ENCODE assay signal across 12 cellular contexts in the genomic region with DNA sequence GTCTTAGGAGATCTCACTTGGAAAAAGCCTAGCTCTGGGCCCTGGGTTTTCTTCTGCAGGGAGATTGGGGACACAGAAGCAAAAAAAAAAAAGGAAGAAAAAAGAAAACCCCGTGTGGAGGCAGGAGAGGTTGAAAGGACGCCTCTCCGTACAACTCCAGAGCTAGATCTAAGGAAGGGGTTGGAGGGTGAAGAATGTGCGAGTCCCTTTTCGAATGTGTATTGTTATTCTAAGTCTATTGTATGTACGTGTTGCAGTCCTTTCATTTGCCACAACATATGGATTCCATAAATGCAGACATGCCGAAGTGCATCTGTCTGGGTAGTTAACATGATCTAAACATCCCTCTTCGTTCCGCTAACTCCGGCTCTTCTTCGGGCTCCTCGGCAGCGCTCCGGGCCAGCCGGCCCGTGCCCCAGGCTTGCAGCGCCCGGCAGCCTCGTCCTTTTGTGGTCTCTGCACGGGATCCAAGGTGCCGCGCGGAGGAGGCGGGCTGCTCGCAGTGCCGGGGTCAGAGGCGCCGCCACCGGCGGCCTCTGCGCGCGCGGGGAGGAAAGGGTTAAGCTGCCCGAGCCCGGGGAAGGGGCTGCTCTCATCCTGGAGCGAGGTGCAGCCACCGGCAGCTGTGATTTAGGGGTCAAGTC. TPM values are rescaled to one million over a fixed set of nuclear protein-coding genes. Genes with fewer than 3 reads are reported as not detected.
DNase-seq lines count a peak whose midpoint lies in the region; ATAC-seq and TF ChIP-seq lines count a peak whose summit lies in the region.
"Had no signal": no experiment of that assay in that cellular context is flagged by ENCODE, and none has a peak within 500 bp of the region (broad histone marks: within the 10 kb centered on the region; RNA-seq: fewer than 3 reads in every experiment).

No MANE protein-coding gene starts in this region.

- H3K36me3 Mint-ChIP-seq in WTC11 = no peaks in the 10 kb centered on the region

- no peak for TF ChIP-seq POLR2A in sigmoid colon (IDR thresholded peaks at IDR 0.05)

- H3K4me3 Mint-ChIP-seq in WTC11 = peak overlapping the region; percentile 70
- H3K4me3 Mint-ChIP-seq: activated CD4-positive, alpha-beta memory T cell treated with anti-CD3 and anti-CD28 coated beads, Interleukin-2, amount 10 ng/mL, durations not matched to agents 7 days and 5 days had no signal

- ATAC-seq in WTC11 = peak; percentile 29
- ATAC-seq in HG03025 (IDR thresholded peaks at IDR 0.05; ENCODE audit: low FRiP score, unreplicated experiment) = no peak
- no peak for ATAC-seq in GM21381 (IDR thresholded peaks at IDR 0.05; ENCODE audit: unreplicated experiment)

- H3K27me3 ChIP-seq in iPS-18a (ENCODE audit: control insufficient read depth, insufficient read depth, low read length) (peaks cover 88% of the 10 kb centered on the region), sigmoid colon (peaks cover 0 to 25% (median 8%) of the 10 kb centered on the region in 3 donors)

- H3K4me1 ChIP-seq in ES-I3 (ENCODE audit: insufficient read depth, low read length) (peaks cover 44% of the 10 kb centered on the region), iPS-18a (ENCODE audit: control insufficient read depth, low read depth, low read length) (peaks cover 54% of the 10 kb centered on the region), sigmoid colon (peaks cover 0 to 52% (median 39%) of the 10 kb centered on the region in 4 donors)

- H3K36me3 ChIP-seq in ES-I3 (ENCODE audit: insufficient read depth, low read length) (no peaks in the 10 kb centered on the region), iPS-18a (ENCODE audit: control insufficient read depth, low read depth, low read length) (no peaks in the 10 kb centered on the region), sigmoid colon (no peaks in the 10 kb centered on the region)

- no peak overlapping the region for H3K27ac ChIP-seq in iPS-18a (ENCODE audit: low read length)
- peak overlapping the region in 3 of 4 donors; percentile 1 to 98 (median 16) for H3K27ac ChIP-seq in sigmoid colon
- H3K27ac ChIP-seq: KMS-11 had no signal

- H3K27ac Mint-ChIP-seq in WTC11 = no peak overlapping the region
- H3K27ac Mint-ChIP-seq: activated CD4-positive, alpha-beta memory T cell treated with anti-CD3 and anti-CD28 coated beads, Interleukin-2, amount 10 ng/mL, durations not matched to agents 7 days and 5 days had no signal

- H3K9me3 Mint-ChIP-seq in WTC11 = no peaks in the 10 kb centered on the region
- H3K9me3 Mint-ChIP-seq: activated CD4-positive, alpha-beta memory T cell treated with anti-CD3 and anti-CD28 coated beads, Interleukin-2, amount 10 ng/mL, durations not matched to agents 7 days and 5 days had no signal

- no peak for TF ChIP-seq EP300 in sigmoid colon (IDR thresholded peaks at IDR 0.05)

- peaks cover 89% of the 10 kb centered on the region for H3K27me3 Mint-ChIP-seq in WTC11 (ENCODE audit: low read depth)

- 33 to 48% methylated on average over 38 of the region's 38 CpGs for WGBS in sigmoid colon, 2 donors

- DNase-seq in WTC11 (ENCODE audit: low spot score) (peak; percentile 74), sigmoid colon (peak; percentile 59), NCI-H1930 (lab: John Stamatoyannopoulos, UW) (no peak), SKM-1 (lab: John Stamatoyannopoulos, UW; ENCODE audit: unreplicated experiment) (no peak)
- DNase-seq: activated CD4-positive, alpha-beta memory T cell treated with anti-CD3 and anti-CD28 coated beads, Interleukin-2, amount 10 ng/mL, durations not matched to agents 7 days and 5 days; amniotic stem cell; COR-L47 had no signal

- POLR2A ChIA-PET in WTC11 (lab: Charles Lee) = interaction anchor here (0.6 to 0.9 kb wide), 2 partner anchors 16 to 499 kb away, joined by 3 to 4 read pairs; no protein-coding TSS in a partner anchor

- CTCF ChIA-PET in WTC11 (lab: Charles Lee) = interaction anchor here (0.6 to 3.7 kb wide), 8 partner anchors 8 to 230 kb away, joined by 3 to 15 read pairs (median 6); no protein-coding TSS in a partner anchor

- intact Hi-C loops in sigmoid colon (cut with DNase I) = no loop called here

- H3K9me3 ChIP-seq in ES-I3 (ENCODE audit: control insufficient read depth, insufficient read depth, low read length) (no peaks in the 10 kb centered on the region), iPS-18a (ENCODE audit: control insufficient read depth, low read depth, low read length) (no peaks in the 10 kb centered on the region), sigmoid colon (no peaks in the 10 kb centered on the region)

- H3K9ac ChIP-seq in ES-I3 (ENCODE audit: low read depth, low read length) (peak overlapping the region; percentile 2; the same call in 1 of the 2 replicates), iPS-18a (ENCODE audit: low read length) (no peak overlapping the region)
- H3K9ac ChIP-seq: KMS-11 had no signal

- H3K4me3 ChIP-seq in iPS-18a (ENCODE audit: low read length) (peak overlapping the region; percentile 13), sigmoid colon (peak overlapping the region in 3 of 4 donors; percentile 8 to 25 (median 18))

- H3K4me1 Mint-ChIP-seq in WTC11 = peaks cover 77% of the 10 kb centered on the region

- TF ChIP-seq CTCF in WTC11 (IDR thresholded peaks at IDR 0.05) (no peak), sigmoid colon (IDR thresholded peaks at IDR 0.05) (no peak)

TF ChIP-seq in WTC11, 78 proteins besides CTCF, POLR2A, EP300 and RAD21:
- TF ChIP-seq, protein P1, sequence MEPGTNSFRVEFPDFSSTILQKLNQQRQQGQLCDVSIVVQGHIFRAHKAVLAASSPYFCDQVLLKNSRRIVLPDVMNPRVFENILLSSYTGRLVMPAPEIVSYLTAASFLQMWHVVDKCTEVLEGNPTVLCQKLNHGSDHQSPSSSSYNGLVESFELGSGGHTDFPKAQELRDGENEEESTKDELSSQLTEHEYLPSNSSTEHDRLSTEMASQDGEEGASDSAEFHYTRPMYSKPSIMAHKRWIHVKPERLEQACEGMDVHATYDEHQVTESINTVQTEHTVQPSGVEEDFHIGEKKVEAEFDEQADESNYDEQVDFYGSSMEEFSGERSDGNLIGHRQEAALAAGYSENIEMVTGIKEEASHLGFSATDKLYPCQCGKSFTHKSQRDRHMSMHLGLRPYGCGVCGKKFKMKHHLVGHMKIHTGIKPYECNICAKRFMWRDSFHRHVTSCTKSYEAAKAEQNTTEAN (CRISPR knock-in tag; IDR thresholded peaks at IDR 0.05) = 0 out of 2 replicates have a peak, but pooled peaks have one; percentile 29
- TF ChIP-seq, protein P2, sequence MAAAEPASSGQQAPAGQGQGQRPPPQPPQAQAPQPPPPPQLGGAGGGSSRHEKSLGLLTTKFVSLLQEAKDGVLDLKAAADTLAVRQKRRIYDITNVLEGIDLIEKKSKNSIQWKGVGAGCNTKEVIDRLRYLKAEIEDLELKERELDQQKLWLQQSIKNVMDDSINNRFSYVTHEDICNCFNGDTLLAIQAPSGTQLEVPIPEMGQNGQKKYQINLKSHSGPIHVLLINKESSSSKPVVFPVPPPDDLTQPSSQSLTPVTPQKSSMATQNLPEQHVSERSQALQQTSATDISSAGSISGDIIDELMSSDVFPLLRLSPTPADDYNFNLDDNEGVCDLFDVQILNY (CRISPR knock-in tag; IDR thresholded peaks at IDR 0.05) = 0 out of 2 replicates have a peak, but pooled peaks have one; percentile 35
- TF ChIP-seq, protein P3, sequence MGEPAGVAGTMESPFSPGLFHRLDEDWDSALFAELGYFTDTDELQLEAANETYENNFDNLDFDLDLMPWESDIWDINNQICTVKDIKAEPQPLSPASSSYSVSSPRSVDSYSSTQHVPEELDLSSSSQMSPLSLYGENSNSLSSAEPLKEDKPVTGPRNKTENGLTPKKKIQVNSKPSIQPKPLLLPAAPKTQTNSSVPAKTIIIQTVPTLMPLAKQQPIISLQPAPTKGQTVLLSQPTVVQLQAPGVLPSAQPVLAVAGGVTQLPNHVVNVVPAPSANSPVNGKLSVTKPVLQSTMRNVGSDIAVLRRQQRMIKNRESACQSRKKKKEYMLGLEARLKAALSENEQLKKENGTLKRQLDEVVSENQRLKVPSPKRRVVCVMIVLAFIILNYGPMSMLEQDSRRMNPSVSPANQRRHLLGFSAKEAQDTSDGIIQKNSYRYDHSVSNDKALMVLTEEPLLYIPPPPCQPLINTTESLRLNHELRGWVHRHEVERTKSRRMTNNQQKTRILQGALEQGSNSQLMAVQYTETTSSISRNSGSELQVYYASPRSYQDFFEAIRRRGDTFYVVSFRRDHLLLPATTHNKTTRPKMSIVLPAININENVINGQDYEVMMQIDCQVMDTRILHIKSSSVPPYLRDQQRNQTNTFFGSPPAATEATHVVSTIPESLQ (CRISPR knock-in tag; IDR thresholded peaks at IDR 0.05) = no peak

RNA-seq across cellular contexts. Expression of gene ZFHX3, which starts 14.8 kb away (rescaled TPM):
- total RNA-seq in WTC11 (2021) (2.7 to 5.7 TPM (median 3.1 TPM) in 3 replicates), sigmoid colon (10 to 100 TPM; 17.8 to 38.8 (median 19.1) TPM)
- 1 to 10 TPM in 2 of 3 donors, under 1 TPM in 1; 0.69 to 4.3 (median 1.2) TPM for polyA plus RNA-seq in sigmoid colon

Comparison
In these comparisons a context has a peak if more than half of its experiments do, and no peak if none do; other contexts are left out.
1. DNase-seq: peak in WTC11 (single experiment) and sigmoid colon (single experiment); none in NCI-H1930 (0 of 2) and SKM-1 (single experiment).